In the genomic region with DNA sequence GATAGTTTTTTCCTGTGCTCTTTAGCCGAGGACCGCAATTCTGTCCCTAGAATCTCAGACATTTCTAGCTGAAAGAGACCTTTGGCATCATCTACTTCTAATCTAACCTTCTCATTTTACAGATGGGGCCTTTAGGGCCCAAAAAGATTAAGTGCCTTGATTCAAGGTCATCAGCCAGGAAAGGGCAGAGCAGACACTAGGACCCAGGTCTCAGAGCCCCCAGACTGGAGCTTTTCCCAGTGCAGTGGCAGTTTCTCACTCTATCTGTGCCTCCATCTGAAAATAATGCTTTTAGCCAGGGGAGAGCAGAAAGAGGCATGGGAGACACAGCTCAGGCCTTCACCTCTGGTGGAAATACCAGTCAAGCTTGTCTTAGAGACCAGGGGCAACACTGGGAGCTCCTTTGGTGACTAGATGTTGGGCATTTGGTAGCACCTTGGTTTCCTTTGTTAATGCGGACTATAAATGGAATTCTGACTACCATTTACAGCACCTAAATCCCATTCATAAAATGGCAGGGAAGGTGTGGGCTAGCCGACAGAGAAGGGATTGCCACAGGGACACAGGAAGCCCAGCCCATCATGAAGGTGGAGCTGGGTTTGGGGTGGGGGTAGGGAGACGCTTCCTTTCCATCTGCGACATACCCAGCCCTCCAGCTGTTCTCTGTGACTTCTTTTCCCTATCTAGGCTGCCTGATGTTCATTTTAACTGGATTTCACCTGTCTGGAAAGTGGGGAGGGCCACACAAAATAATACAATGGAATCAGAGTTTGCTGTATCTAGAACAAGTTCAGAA, we compare ENCODE assay signal across 2 cellular contexts.
TF ChIP-seq lines count a peak whose summit lies in the region.

No MANE protein-coding gene starts in this region.

TF ChIP-seq in IMR-90, 13 proteins besides CTCF, POLR2A, EP300 and RAD21:
- TF ChIP-seq BHLHE40 (IDR thresholded peaks at IDR 0.05; ENCODE audit: low read depth, low read length) (no peak), MXI1 (IDR thresholded peaks at IDR 0.05; ENCODE audit: borderline replicate concordance, low read depth, low read length) (no peak), FOS (IDR thresholded peaks at IDR 0.05; ENCODE audit: low read depth, low read length) (no peak), CEBPB (IDR thresholded peaks at IDR 0.05; ENCODE audit: low read depth, low read length) (no peak), USF2 (IDR thresholded peaks at IDR 0.05; ENCODE audit: low read depth, low read length) (no peak), RFX5 (IDR thresholded peaks at IDR 0.05; ENCODE audit: low read depth, low read length) (no peak), MAFK (IDR thresholded peaks at IDR 0.05; ENCODE audit: low read depth, low read length) (no peak)

TF ChIP-seq in WTC11, 78 proteins besides CTCF, POLR2A, EP300 and RAD21:
- TF ChIP-seq FOXK1 (CRISPR knock-in tag; IDR thresholded peaks at IDR 0.05) (no peak), HMGA2 (CRISPR knock-in tag; IDR thresholded peaks at IDR 0.05) (no peak), FOXP4 (CRISPR knock-in tag; IDR thresholded peaks at IDR 0.05) (no peak), CREM (CRISPR knock-in tag; IDR thresholded peaks at IDR 0.05) (no peak), KAT7 (CRISPR knock-in tag; IDR thresholded peaks at IDR 0.05; ENCODE audit: borderline replicate concordance) (no peak), AR (CRISPR knock-in tag; IDR thresholded peaks at IDR 0.05) (no peak), SMAD3 (CRISPR knock-in tag; IDR thresholded peaks at IDR 0.05; ENCODE audit: borderline replicate concordance) (no peak), PRRX2 (CRISPR knock-in tag; IDR thresholded peaks at IDR 0.05) (no peak), FOXJ3 (CRISPR knock-in tag; IDR thresholded peaks at IDR 0.05; ENCODE audit: borderline replicate concordance) (no peak), USF2 (CRISPR knock-in tag; IDR thresholded peaks at IDR 0.05) (no peak), ZBTB21 (CRISPR knock-in tag; IDR thresholded peaks at IDR 0.05; ENCODE audit: borderline replicate concordance) (no peak), ZNF396 (CRISPR knock-in tag; IDR thresholded peaks at IDR 0.05; ENCODE audit: borderline replicate concordance) (no peak), ESRRA (CRISPR knock-in tag; IDR thresholded peaks at IDR 0.05; ENCODE audit: borderline replicate concordance) (no peak), ATF1 (CRISPR knock-in tag; IDR thresholded peaks at IDR 0.05) (no peak), RELA (CRISPR knock-in tag; IDR thresholded peaks at IDR 0.05; ENCODE audit: borderline replicate concordance) (no peak)
- TF ChIP-seq, protein P1, sequence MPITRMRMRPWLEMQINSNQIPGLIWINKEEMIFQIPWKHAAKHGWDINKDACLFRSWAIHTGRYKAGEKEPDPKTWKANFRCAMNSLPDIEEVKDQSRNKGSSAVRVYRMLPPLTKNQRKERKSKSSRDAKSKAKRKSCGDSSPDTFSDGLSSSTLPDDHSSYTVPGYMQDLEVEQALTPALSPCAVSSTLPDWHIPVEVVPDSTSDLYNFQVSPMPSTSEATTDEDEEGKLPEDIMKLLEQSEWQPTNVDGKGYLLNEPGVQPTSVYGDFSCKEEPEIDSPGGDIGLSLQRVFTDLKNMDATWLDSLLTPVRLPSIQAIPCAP (CRISPR knock-in tag; IDR thresholded peaks at IDR 0.05): no peak
- TF ChIP-seq, protein P2, sequence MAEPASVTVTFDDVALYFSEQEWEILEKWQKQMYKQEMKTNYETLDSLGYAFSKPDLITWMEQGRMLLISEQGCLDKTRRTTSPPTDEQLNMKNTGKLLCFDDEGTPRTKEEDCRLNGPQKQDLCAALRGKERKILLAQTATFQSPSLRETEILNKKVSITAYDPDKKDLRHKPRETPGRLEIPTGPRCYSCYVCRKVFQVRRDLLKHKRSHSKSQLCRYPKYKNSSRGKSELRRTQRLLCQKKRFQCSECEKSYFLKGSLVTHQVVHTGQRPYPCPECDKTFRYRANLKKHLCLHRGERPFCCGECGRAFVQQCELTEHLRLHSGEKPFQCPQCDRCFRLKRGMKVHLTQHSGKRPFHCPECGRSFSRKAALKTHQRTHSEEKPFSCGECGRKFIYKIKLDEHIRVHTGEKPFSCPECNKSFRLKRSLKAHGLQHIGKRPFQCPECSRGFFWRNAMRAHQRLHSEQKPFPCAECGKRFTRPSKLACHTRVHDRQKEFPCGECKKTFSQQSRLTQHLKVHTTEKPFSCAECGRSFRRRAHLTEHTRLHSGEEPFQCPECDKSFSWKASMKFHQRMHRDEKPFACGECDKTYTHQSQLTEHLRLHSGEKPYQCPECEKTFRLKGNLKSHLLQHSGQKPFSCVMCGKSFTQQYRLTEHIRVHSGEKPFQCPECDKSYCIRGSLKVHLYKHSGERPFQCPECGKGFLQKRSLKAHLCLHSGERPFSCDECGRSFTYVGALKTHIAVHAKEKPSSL (CRISPR knock-in tag; conservative IDR thresholded peaks at IDR 0.05): no peak
- TF ChIP-seq, protein P3, sequence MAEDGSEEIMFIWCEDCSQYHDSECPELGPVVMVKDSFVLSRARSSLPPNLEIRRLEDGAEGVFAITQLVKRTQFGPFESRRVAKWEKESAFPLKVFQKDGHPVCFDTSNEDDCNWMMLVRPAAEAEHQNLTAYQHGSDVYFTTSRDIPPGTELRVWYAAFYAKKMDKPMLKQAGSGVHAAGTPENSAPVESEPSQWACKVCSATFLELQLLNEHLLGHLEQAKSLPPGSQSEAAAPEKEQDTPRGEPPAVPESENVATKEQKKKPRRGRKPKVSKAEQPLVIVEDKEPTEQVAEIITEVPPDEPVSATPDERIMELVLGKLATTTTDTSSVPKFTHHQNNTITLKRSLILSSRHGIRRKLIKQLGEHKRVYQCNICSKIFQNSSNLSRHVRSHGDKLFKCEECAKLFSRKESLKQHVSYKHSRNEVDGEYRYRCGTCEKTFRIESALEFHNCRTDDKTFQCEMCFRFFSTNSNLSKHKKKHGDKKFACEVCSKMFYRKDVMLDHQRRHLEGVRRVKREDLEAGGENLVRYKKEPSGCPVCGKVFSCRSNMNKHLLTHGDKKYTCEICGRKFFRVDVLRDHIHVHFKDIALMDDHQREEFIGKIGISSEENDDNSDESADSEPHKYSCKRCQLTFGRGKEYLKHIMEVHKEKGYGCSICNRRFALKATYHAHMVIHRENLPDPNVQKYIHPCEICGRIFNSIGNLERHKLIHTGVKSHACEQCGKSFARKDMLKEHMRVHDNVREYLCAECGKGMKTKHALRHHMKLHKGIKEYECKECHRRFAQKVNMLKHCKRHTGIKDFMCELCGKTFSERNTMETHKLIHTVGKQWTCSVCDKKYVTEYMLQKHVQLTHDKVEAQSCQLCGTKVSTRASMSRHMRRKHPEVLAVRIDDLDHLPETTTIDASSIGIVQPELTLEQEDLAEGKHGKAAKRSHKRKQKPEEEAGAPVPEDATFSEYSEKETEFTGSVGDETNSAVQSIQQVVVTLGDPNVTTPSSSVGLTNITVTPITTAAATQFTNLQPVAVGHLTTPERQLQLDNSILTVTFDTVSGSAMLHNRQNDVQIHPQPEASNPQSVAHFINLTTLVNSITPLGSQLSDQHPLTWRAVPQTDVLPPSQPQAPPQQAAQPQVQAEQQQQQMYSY (CRISPR knock-in tag; IDR thresholded peaks at IDR 0.05): no peak
